26 cellular contexts compared by ENCODE assay signal in genomic region chr18:62364558-62364957, GRCh38. TPM values are rescaled to one million over a fixed set of nuclear protein-coding genes. Genes with fewer than 3 reads are reported as not detected.
"Had no signal": no experiment of that assay in that cellular context is flagged by ENCODE, and none has a peak within 500 bp of the region (broad histone marks: within the 10 kb centered on the region; RNA-seq: fewer than 3 reads in every experiment).

No MANE protein-coding gene starts in this region.

- H3K27ac Mint-ChIP-seq: memory B cell, natural killer cell had no signal

- H3K4me3 ChIP-seq: dorsolateral prefrontal cortex, lung, ovary, psoas muscle, skin epidermis, spleen, suprapubic skin, transverse colon, upper lobe of right lung, vagina had no signal

- H3K27me3 ChIP-seq: dorsolateral prefrontal cortex, ovary, spleen, suprapubic skin, transverse colon, upper lobe of right lung, vagina had no signal

- H3K9me3 Mint-ChIP-seq: memory B cell; natural killer cell; stimulated activated naive CD8-positive, alpha-beta T cell treated with anti-CD3 and anti-CD28 coated beads, Interleukin-15, amount 100 ng/mL, for 72 hours had no signal

- H3K27ac ChIP-seq: dorsolateral prefrontal cortex, ovary, psoas muscle, skin epidermis, spleen, suprapubic skin, transverse colon, upper lobe of right lung, vagina had no signal

- ATAC-seq: left lobe of liver, natural killer cell, psoas muscle, right cardiac atrium, upper lobe of right lung had no signal

- H3K4me1 ChIP-seq: psoas muscle, suprapubic skin, transverse colon, upper lobe of right lung, vagina had no signal

- H3K27me3 Mint-ChIP-seq: stimulated activated naive CD8-positive, alpha-beta T cell treated with anti-CD3 and anti-CD28 coated beads, Interleukin-15, amount 100 ng/mL, for 72 hours had no signal

- H3K4me3 Mint-ChIP-seq: memory B cell; natural killer cell; stimulated activated naive CD8-positive, alpha-beta T cell treated with anti-CD3 and anti-CD28 coated beads, Interleukin-15, amount 100 ng/mL, for 72 hours had no signal

- H3K36me3 ChIP-seq: ovary, spleen, upper lobe of right lung, vagina had no signal

- DNase-seq: dorsolateral prefrontal cortex; effector CD4-positive, alpha-beta T cell; hypothalamus; natural killer cell; occipital lobe; ovary; posterior cingulate gyrus; psoas muscle; right cardiac atrium; spleen; stimulated activated CD4-positive, alpha-beta T cell treated with anti-CD3 and anti-CD28 coated beads, Interleukin-2, amount 100 ng/mL, for 48 hours; stimulated activated CD8-positive, alpha-beta memory T cell treated with anti-CD3 and anti-CD28 coated beads, Interleukin-4, amount 100 ng/mL, for 48 hours; stimulated activated naive CD4-positive, alpha-beta T cell; stimulated activated naive CD8-positive, alpha-beta T cell treated with anti-CD3 and anti-CD28 coated beads, Interleukin-15, amount 100 ng/mL, for 72 hours; transverse colon; upper lobe of right lung had no signal

- H3K36me3 Mint-ChIP-seq: memory B cell, natural killer cell had no signal

- H3K4me1 Mint-ChIP-seq: memory B cell, natural killer cell had no signal

- H3K9me3 ChIP-seq: ovary, psoas muscle, spleen, suprapubic skin, transverse colon, upper lobe of right lung, vagina had no signal

- FAIRE-seq: frontal cortex, keratinocyte had no signal

RNA-seq across cellular contexts. Expression of gene TNFRSF11A, which starts 39.4 kb away (rescaled TPM):
- total RNA-seq: fibroblast of villous mesenchyme had no signal
- polyA plus RNA-seq: neural cell had no signal
